ENCODE assay signal across 23 cellular contexts in the genomic region with DNA sequence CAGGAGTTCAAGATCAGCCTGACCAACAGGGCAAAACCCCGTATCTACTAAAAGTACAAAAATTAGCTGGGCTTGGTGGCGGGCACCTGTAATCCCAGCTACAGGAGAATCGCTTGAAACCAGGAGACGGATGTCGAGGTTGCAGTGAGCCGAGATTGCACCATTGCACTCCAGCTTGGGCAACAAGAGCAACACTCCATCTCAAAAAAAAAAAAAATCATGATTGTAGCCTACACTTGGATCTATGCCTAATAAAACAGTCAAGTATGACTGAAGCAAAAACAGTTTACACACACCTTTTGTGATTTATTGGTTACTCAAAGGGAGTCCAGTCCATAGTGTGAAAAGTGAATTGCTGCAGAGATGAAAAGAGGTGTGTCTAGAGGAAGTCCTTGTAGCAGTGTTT. TPM values are rescaled to one million over a fixed set of nuclear protein-coding genes. Genes with fewer than 3 reads are reported as not detected.
DNase-seq lines count a peak whose midpoint lies in the region; ATAC-seq, FAIRE-seq and TF ChIP-seq lines count a peak whose summit lies in the region.
"Had no signal": no experiment of that assay in that cellular context is flagged by ENCODE, and none has a peak within 500 bp of the region (broad histone marks: within the 10 kb centered on the region; RNA-seq: fewer than 3 reads in every experiment).

No MANE protein-coding gene starts in this region.

- TF ChIP-seq CTCF in CD14-positive monocyte (IDR thresholded peaks at IDR 0.05), result no peak
- no peak for TF ChIP-seq CTCF in HepG2 (CRISPR knock-in tag; IDR thresholded peaks at IDR 0.05)
- no peak for TF ChIP-seq CTCF in nephron progenitor cell (IDR thresholded peaks at IDR 0.05)

- H3K27me3 ChIP-seq in HepG2 (ENCODE audit: control insufficient read depth in 1 of 2, insufficient read depth in 2 of 2, low read length in 2 of 2), result no peaks in the 10 kb centered on the region
- H3K27me3 ChIP-seq: tibial artery had no signal

- TF ChIP-seq POLR2A in HepG2 (IDR thresholded peaks at IDR 0.05; ENCODE audit: insufficient read depth in 1 of 2, low read depth in 2 of 2, low read length in 2 of 2), result no peak

- DNase-seq in CD14-positive monocyte (ENCODE audit: low spot score) (no peak), NCI-H1092 treated with DMSO at 0.1 percent for 48 hours (lab: John Stamatoyannopoulos, UW) (peak; percentile 75), NCI-H774 (lab: John Stamatoyannopoulos, UW) (peak; percentile 49), HepG2 (ENCODE audit: low spot score) (peak; percentile 36), nephron progenitor cell (no peak), HTR-8/SVneo (ENCODE audit: insufficient read length, low spot score) (no peak)
- no peak for DNase-seq in activated naive CD4-positive, alpha-beta T cell treated with anti-CD3 and anti-CD28 coated beads for 36 hours
- no peak for DNase-seq in activated T-cell treated with anti-CD3 and anti-CD28 coated beads, Interleukin-2, amount 50 U/mL, for 4 hours
- DNase-seq: activated CD8-positive, alpha-beta T cell treated with anti-CD3 and anti-CD28 coated beads, Interleukin-2, amount 10 ng/mL, durations not matched to agents 7 days and 5 days; activated T-cell treated with anti-CD3 and anti-CD28 coated beads, Interleukin-2, amount 50 U/mL, for 48 hours; cortex of kidney; DMS79 treated with DMSO at 0.1 percent for 48 hours; foreskin melanocyte; kidney glomerular epithelial cell; MM.1S; SIG-M5; tibial artery had no signal

- WGBS in HepG2 (ENCODE audit: low lambda C conversion rate), result 12% methylated on average over 5 of the region's 6 CpGs

- H3K4me1 Mint-ChIP-seq in CD14-positive monocyte, result peaks cover 22% of the 10 kb centered on the region
- H3K4me1 Mint-ChIP-seq in activated naive CD4-positive, alpha-beta T cell treated with anti-CD3 and anti-CD28 coated beads for 36 hours (ENCODE audit: low read depth), result peaks cover 3% of the 10 kb centered on the region
- H3K4me1 Mint-ChIP-seq in activated T-cell treated with anti-CD3 and anti-CD28 coated beads, Interleukin-2, amount 50 U/mL, for 4 hours (ENCODE audit: low read depth), result no peaks in the 10 kb centered on the region
- no peaks in the 10 kb centered on the region for H3K4me1 Mint-ChIP-seq in nephron progenitor cell
- H3K4me1 Mint-ChIP-seq: activated naive CD4-positive, alpha-beta T cell treated with anti-CD3 and anti-CD28 coated beads, Interleukin-2, amount 50 U/mL, for 24 hours; stimulated activated memory B cell treated with anti-CD40 and anti-IgM and Interleukin-4, amounts not matched to agents 10 μg/mL and 1 μg/mL and 100 μg/mL, for 72 hours had no signal

- H3K4me1 ChIP-seq in HepG2 (ENCODE audit: insufficient read depth, low read length), result peaks cover 13% of the 10 kb centered on the region; the same call in 1 of the 2 replicates
- H3K4me1 ChIP-seq: tibial artery had no signal

- peak overlapping the region; percentile 42 for H2AFZ ChIP-seq in HepG2 (ENCODE audit: low read length)

- H3K4me3 Mint-ChIP-seq in CD14-positive monocyte (peak overlapping the region; percentile 74 to 84), nephron progenitor cell (no peak overlapping the region)
- H3K4me3 Mint-ChIP-seq in activated naive CD4-positive, alpha-beta T cell treated with anti-CD3 and anti-CD28 coated beads for 36 hours, result no peak overlapping the region
- no peak overlapping the region for H3K4me3 Mint-ChIP-seq in activated T-cell treated with anti-CD3 and anti-CD28 coated beads, Interleukin-2, amount 50 U/mL, for 4 hours
- H3K4me3 Mint-ChIP-seq: activated CD8-positive, alpha-beta T cell treated with anti-CD3 and anti-CD28 coated beads, Interleukin-2, amount 10 ng/mL, durations not matched to agents 7 days and 5 days; activated naive CD4-positive, alpha-beta T cell treated with anti-CD3 and anti-CD28 coated beads, Interleukin-2, amount 50 U/mL, for 24 hours; stimulated activated memory B cell treated with anti-CD40 and anti-IgM and Interleukin-4, amounts not matched to agents 10 μg/mL and 1 μg/mL and 100 μg/mL, for 72 hours; T-helper 1 cell treated with Interleukin-12 subunit alpha and Interleukin-12 subunit beta and Interleukin-4 antibody, amounts not matched to agents 30 μg/mL and 1 μg/mL, for 36 hours had no signal

- H3K36me3 Mint-ChIP-seq in CD14-positive monocyte (no peaks in the 10 kb centered on the region), nephron progenitor cell (ENCODE audit: low read depth) (no peaks in the 10 kb centered on the region)
- no peaks in the 10 kb centered on the region for H3K36me3 Mint-ChIP-seq in activated naive CD4-positive, alpha-beta T cell treated with anti-CD3 and anti-CD28 coated beads for 36 hours (ENCODE audit: low read depth)
- no peaks in the 10 kb centered on the region for H3K36me3 Mint-ChIP-seq in activated T-cell treated with anti-CD3 and anti-CD28 coated beads, Interleukin-2, amount 50 U/mL, for 4 hours (ENCODE audit: insufficient read depth)
- H3K36me3 Mint-ChIP-seq: activated naive CD4-positive, alpha-beta T cell treated with anti-CD3 and anti-CD28 coated beads, Interleukin-2, amount 50 U/mL, for 24 hours; stimulated activated memory B cell treated with anti-CD40 and anti-IgM and Interleukin-4, amounts not matched to agents 10 μg/mL and 1 μg/mL and 100 μg/mL, for 72 hours had no signal

- POLR2A ChIA-PET in HepG2 (lab: Yijun Ruan, JAX), result no interaction called here

- H3K9ac ChIP-seq in HepG2 (ENCODE audit: insufficient read depth, low read depth, low read length), result no peak overlapping the region

- in situ Hi-C loops in HepG2 (cut with HindIII; ENCODE audit: extremely low pct_ligation_motif_present, low pct_unique_long_range_greater_than_20kb), result no loop called here

- intact Hi-C loops in CD14-positive monocyte (cut with micrococcal nuclease), result loop anchor here in 1 of 2 donors (5.0 kb wide), 1 partner anchor 40 kb away; no protein-coding TSS in a partner anchor
- intact Hi-C loops in HepG2 (cut with micrococcal nuclease; ENCODE audit: unreplicated experiment), result no loop called here
- intact Hi-C loops in activated naive CD4-positive, alpha-beta T cell treated with anti-CD3 and anti-CD28 coated beads for 36 hours (cut with micrococcal nuclease), result no loop called here

- no peaks in the 10 kb centered on the region for H4K20me1 ChIP-seq in HepG2 (ENCODE audit: insufficient read depth, low read length)

- FAIRE-seq in HepG2 (lab: Jason Lieb, UNC) (no peak), HTR-8/SVneo (lab: Jason Lieb, UNC) (no peak)
- FAIRE-seq: H1 had no signal

- H3K4me2 ChIP-seq in HepG2 (ENCODE audit: low read depth, low read length), result peak overlapping the region; percentile 58

- H3K27me3 Mint-ChIP-seq in CD14-positive monocyte (ENCODE audit: low read depth in 3 of 3), result peaks cover 0 to 2% (median 0%) of the 10 kb centered on the region in 3 donors
- no peaks in the 10 kb centered on the region for H3K27me3 Mint-ChIP-seq in activated naive CD4-positive, alpha-beta T cell treated with anti-CD3 and anti-CD28 coated beads for 36 hours (ENCODE audit: low read depth)
- H3K27me3 Mint-ChIP-seq in activated T-cell treated with anti-CD3 and anti-CD28 coated beads, Interleukin-2, amount 50 U/mL, for 4 hours (ENCODE audit: low read depth), result no peaks in the 10 kb centered on the region
- no peaks in the 10 kb centered on the region for H3K27me3 Mint-ChIP-seq in nephron progenitor cell (ENCODE audit: low read depth, poor library complexity)
- H3K27me3 Mint-ChIP-seq: activated naive CD4-positive, alpha-beta T cell treated with anti-CD3 and anti-CD28 coated beads, Interleukin-2, amount 50 U/mL, for 24 hours; stimulated activated memory B cell treated with anti-CD40 and anti-IgM and Interleukin-4, amounts not matched to agents 10 μg/mL and 1 μg/mL and 100 μg/mL, for 72 hours had no signal

- H3K9me3 Mint-ChIP-seq in CD14-positive monocyte (peaks cover 0 to 10% (median 3%) of the 10 kb centered on the region in 7 donors), nephron progenitor cell (peaks cover 14% of the 10 kb centered on the region)
- no peaks in the 10 kb centered on the region for H3K9me3 Mint-ChIP-seq in activated naive CD4-positive, alpha-beta T cell treated with anti-CD3 and anti-CD28 coated beads for 36 hours
- no peaks in the 10 kb centered on the region for H3K9me3 Mint-ChIP-seq in activated T-cell treated with anti-CD3 and anti-CD28 coated beads, Interleukin-2, amount 50 U/mL, for 4 hours
- H3K9me3 Mint-ChIP-seq: activated naive CD4-positive, alpha-beta T cell treated with anti-CD3 and anti-CD28 coated beads, Interleukin-2, amount 50 U/mL, for 24 hours; stimulated activated memory B cell treated with anti-CD40 and anti-IgM and Interleukin-4, amounts not matched to agents 10 μg/mL and 1 μg/mL and 100 μg/mL, for 72 hours; T-helper 1 cell treated with Interleukin-12 subunit alpha and Interleukin-12 subunit beta and Interleukin-4 antibody, amounts not matched to agents 30 μg/mL and 1 μg/mL, for 36 hours had no signal

- CTCF ChIA-PET in HepG2 (lab: Yijun Ruan, JAX; ENCODE audit: low intra/inter-chr PET ratio, low total read pairs), result no interaction called here
- CTCF ChIA-PET in activated naive CD4-positive, alpha-beta T cell treated with anti-CD3 and anti-CD28 coated beads for 36 hours (lab: Charles Lee), result no interaction called here

- no peak overlapping the region; a peak in 1 of 6 replicates for H3K4me3 ChIP-seq in HepG2 (replicated peaks in 1 of 3; ENCODE audit: insufficient read depth in 1 of 3, low read depth in 2 of 3, low read length in 3 of 3)
- H3K4me3 ChIP-seq: tibial artery had no signal

- no peaks in the 10 kb centered on the region for H3K79me2 ChIP-seq in HepG2 (ENCODE audit: insufficient read depth, low read length)

- no peaks in the 10 kb centered on the region for H3K9me3 ChIP-seq in HepG2 (ENCODE audit: low read length)
- H3K9me3 ChIP-seq: tibial artery had no signal

- H3K36me3 ChIP-seq in HepG2 (replicated peaks in 1 of 2; ENCODE audit: control insufficient read depth in 1 of 2, insufficient read depth in 2 of 2, low read length in 2 of 2), result no peaks in the 10 kb centered on the region
- H3K36me3 ChIP-seq: tibial artery had no signal

- TF ChIP-seq RAD21 in HepG2 (CRISPR knock-in tag; IDR thresholded peaks at IDR 0.05), result no peak

- peak overlapping the region; percentile 46 for H3K27ac ChIP-seq in HepG2 (ENCODE audit: extremely low read length, insufficient read depth, low read length)
- H3K27ac ChIP-seq: epithelial cell of prostate, tibial artery had no signal

- BruUV-seq in HepG2 (replicated peaks; lab: Mats Ljungman, UMichigan), result no TSS peak

- TF ChIP-seq EP300 in HepG2 (IDR thresholded peaks at IDR 0.05; ENCODE audit: low read depth in 2 of 2, low read length in 2 of 2) (no peak), HepG2 (CRISPR knock-in tag; IDR thresholded peaks at IDR 0.05; ENCODE audit: borderline replicate concordance) (no peak)

- peak; percentile 83 for ATAC-seq in HepG2
- no peak for ATAC-seq in activated T-cell treated with anti-CD3 and anti-CD28 coated beads, Interleukin-2, amount 50 U/mL, for 4 hours
- ATAC-seq: activated CD8-positive, alpha-beta T cell treated with anti-CD3 and anti-CD28 coated beads, Interleukin-2, amount 10 ng/mL, durations not matched to agents 7 days and 5 days; stimulated activated memory B cell treated with anti-CD40 and anti-IgM and Interleukin-4, amounts not matched to agents 10 μg/mL and 1 μg/mL and 100 μg/mL, for 72 hours had no signal

- H3K27ac Mint-ChIP-seq in CD14-positive monocyte (peak overlapping the region; percentile 94 to 96 (median 95)), nephron progenitor cell (no peak overlapping the region)
- H3K27ac Mint-ChIP-seq in activated naive CD4-positive, alpha-beta T cell treated with anti-CD3 and anti-CD28 coated beads for 36 hours, result no peak overlapping the region
- H3K27ac Mint-ChIP-seq: activated CD8-positive, alpha-beta T cell treated with anti-CD3 and anti-CD28 coated beads, Interleukin-2, amount 10 ng/mL, durations not matched to agents 7 days and 5 days; activated naive CD4-positive, alpha-beta T cell treated with anti-CD3 and anti-CD28 coated beads, Interleukin-2, amount 50 U/mL, for 24 hours; stimulated activated memory B cell treated with anti-CD40 and anti-IgM and Interleukin-4, amounts not matched to agents 10 μg/mL and 1 μg/mL and 100 μg/mL, for 72 hours; T-helper 1 cell treated with Interleukin-12 subunit alpha and Interleukin-12 subunit beta and Interleukin-4 antibody, amounts not matched to agents 30 μg/mL and 1 μg/mL, for 36 hours had no signal

RNA-seq across cellular contexts. Expression of a gene that starts 34.7 kb away (rescaled TPM):
- 10 to 100 TPM; 22.2 to 28.7 TPM for polyA plus RNA-seq in CD14-positive monocyte
- not detected in 2 replicates for total RNA-seq in HepG2 (2016; rRNA removed; fragmentation: Illumina TruSeq; extraction: Trizol)
- total RNA-seq in HepG2 (2016; cell fraction: cytosol; rRNA removed; fragmentation: Illumina TruSeq; extraction: Trizol; ENCODE audit: low read depth), result not detected in 2 replicates
- not detected in 2 replicates for total RNA-seq in HepG2 (2016; cell fraction: insoluble cytoplasmic fraction; rRNA removed; fragmentation: Illumina TruSeq; extraction: Trizol)
- not detected in 2 replicates for total RNA-seq in HepG2 (2016; cell fraction: membrane; rRNA removed; fragmentation: Illumina TruSeq; extraction: Trizol)
- not detected in 2 replicates for total RNA-seq in HepG2 (2016; cell fraction: nucleus; rRNA removed; fragmentation: Illumina TruSeq; extraction: Trizol)
- polyA plus RNA-seq in HepG2 (2011; rRNA removed), result not detected in 2 replicates
- polyA plus RNA-seq in HepG2 (2011; cell fraction: cytosol; rRNA removed), result not detected in 2 replicates
- not detected in 2 replicates for polyA plus RNA-seq in HepG2 (2011; cell fraction: nucleus; rRNA removed)
- not detected in 2 replicates for polyA plus RNA-seq in HepG2 (2012)
- polyA plus RNA-seq in HepG2 (2016; cell fraction: cytosol; fragmentation: Illumina TruSeq; extraction: Trizol; ENCODE audit: low read depth), result not detected in 2 replicates
- polyA plus RNA-seq in HepG2 (2016; cell fraction: insoluble cytoplasmic fraction; fragmentation: Illumina TruSeq; extraction: Trizol; ENCODE audit: low read depth), result not detected in 2 replicates
- polyA plus RNA-seq in HepG2 (2016; cell fraction: membrane; fragmentation: Illumina TruSeq; extraction: Trizol; ENCODE audit: low read depth), result not detected in 2 replicates
- not detected in 2 replicates for polyA plus RNA-seq in HepG2 (2016; cell fraction: nucleus; fragmentation: Illumina TruSeq; extraction: Trizol; ENCODE audit: insufficient read depth, low read depth)
- not detected in 2 replicates for polyA minus RNA-seq in HepG2 (2011; rRNA and poly(A)+ RNA removed; ENCODE audit: low replicate concordance)
- polyA minus RNA-seq in HepG2 (2011; cell fraction: cytosol; rRNA and poly(A)+ RNA removed), result not detected in 2 replicates
- not detected in 2 replicates for polyA minus RNA-seq in HepG2 (2011; cell fraction: nucleus; rRNA and poly(A)+ RNA removed)
- 1 to 10 TPM in 1 of 2 experiments, under 1 TPM in 1; 0.79 to 1.1 TPM for total RNA-seq in activated naive CD4-positive, alpha-beta T cell treated with anti-CD3 and anti-CD28 coated beads for 36 hours
- total RNA-seq in activated T-cell treated with anti-CD3 and anti-CD28 coated beads, Interleukin-2, amount 50 U/mL, for 4 hours, result under 1 TPM; 0.90 to 0.98 (median 0.94) TPM
- total RNA-seq: H1, renal cortical epithelial cell had no signal
- polyA plus RNA-seq: H1 had no signal

RNA-seq across cellular contexts. Expression of a gene that starts 41.0 kb away (rescaled TPM):
- polyA plus RNA-seq in CD14-positive monocyte (10 to 100 TPM; 41.0 to 51.9 TPM), HepG2 (2011; rRNA removed) (265 and 274 TPM in 2 replicates)
- total RNA-seq in HepG2 (2016; rRNA removed; fragmentation: Illumina TruSeq; extraction: Trizol), result 64.2 and 91.1 TPM in 2 replicates
- 8.4 and 10.9 TPM in 2 replicates for total RNA-seq in HepG2 (2016; cell fraction: cytosol; rRNA removed; fragmentation: Illumina TruSeq; extraction: Trizol; ENCODE audit: low read depth)
- 66.0 and 90.6 TPM in 2 replicates for total RNA-seq in HepG2 (2016; cell fraction: insoluble cytoplasmic fraction; rRNA removed; fragmentation: Illumina TruSeq; extraction: Trizol)
- total RNA-seq in HepG2 (2016; cell fraction: membrane; rRNA removed; fragmentation: Illumina TruSeq; extraction: Trizol), result 16.0 and 19.5 TPM in 2 replicates
- total RNA-seq in HepG2 (2016; cell fraction: nucleus; rRNA removed; fragmentation: Illumina TruSeq; extraction: Trizol), result 61.7 and 67.1 TPM in 2 replicates
- 91.6 and 146 TPM in 2 replicates for polyA plus RNA-seq in HepG2 (2011; cell fraction: cytosol; rRNA removed)
- polyA plus RNA-seq in HepG2 (2011; cell fraction: nucleus; rRNA removed), result 267 and 310 TPM in 2 replicates
- 133 and 173 TPM in 2 replicates for polyA plus RNA-seq in HepG2 (2012)
- 4.9 and 5.5 TPM in 2 replicates for polyA plus RNA-seq in HepG2 (2016; cell fraction: cytosol; fragmentation: Illumina TruSeq; extraction: Trizol; ENCODE audit: low read depth)
- 71.8 and 74.5 TPM in 2 replicates for polyA plus RNA-seq in HepG2 (2016; cell fraction: insoluble cytoplasmic fraction; fragmentation: Illumina TruSeq; extraction: Trizol; ENCODE audit: low read depth)
- polyA plus RNA-seq in HepG2 (2016; cell fraction: membrane; fragmentation: Illumina TruSeq; extraction: Trizol; ENCODE audit: low read depth), result 8.3 and 9.0 TPM in 2 replicates
- 71.3 and 81.0 TPM in 2 replicates for polyA plus RNA-seq in HepG2 (2016; cell fraction: nucleus; fragmentation: Illumina TruSeq; extraction: Trizol; ENCODE audit: insufficient read depth, low read depth)
- polyA minus RNA-seq in HepG2 (2011; rRNA and poly(A)+ RNA removed; ENCODE audit: low replicate concordance), result 11.6 and 131 TPM in 2 replicates
- 129 and 164 TPM in 2 replicates for polyA minus RNA-seq in HepG2 (2011; cell fraction: cytosol; rRNA and poly(A)+ RNA removed)
- 724 and 744 TPM in 2 replicates for polyA minus RNA-seq in HepG2 (2011; cell fraction: nucleus; rRNA and poly(A)+ RNA removed)
- 10 to 100 TPM; 85.9 to 90.3 TPM for total RNA-seq in activated naive CD4-positive, alpha-beta T cell treated with anti-CD3 and anti-CD28 coated beads for 36 hours
- total RNA-seq in activated T-cell treated with anti-CD3 and anti-CD28 coated beads, Interleukin-2, amount 50 U/mL, for 4 hours, result 10 to 100 TPM; 34.7 to 53.4 (median 41.4) TPM

Comparison
In these comparisons a context has a peak if more than half of its experiments do, and no peak if none do; other contexts are left out.
1. DNase-seq: peak in NCI-H1092 treated with DMSO at 0.1 percent for 48 hours (single experiment), NCI-H774 (single experiment) and HepG2 (single experiment); none in CD14-positive monocyte (single experiment), activated naive CD4-positive, alpha-beta T cell treated with anti-CD3 and anti-CD28 coated beads for 36 hours (single experiment), activated T-cell treated with anti-CD3 and anti-CD28 coated beads, Interleukin-2, amount 50 U/mL, for 4 hours (single experiment), nephron progenitor cell (single experiment) and HTR-8/SVneo (single experiment).
2. H3K27ac Mint-ChIP-seq: peak in CD14-positive monocyte (7 of 7); none in activated naive CD4-positive, alpha-beta T cell treated with anti-CD3 and anti-CD28 coated beads for 36 hours (single experiment) and nephron progenitor cell (single experiment).
3. H3K4me3 Mint-ChIP-seq: peak in CD14-positive monocyte (2 of 2); none in activated naive CD4-positive, alpha-beta T cell treated with anti-CD3 and anti-CD28 coated beads for 36 hours (single experiment), activated T-cell treated with anti-CD3 and anti-CD28 coated beads, Interleukin-2, amount 50 U/mL, for 4 hours (single experiment) and nephron progenitor cell (single experiment).